ENCODE assay signal across 8 cellular contexts in the genomic region with DNA sequence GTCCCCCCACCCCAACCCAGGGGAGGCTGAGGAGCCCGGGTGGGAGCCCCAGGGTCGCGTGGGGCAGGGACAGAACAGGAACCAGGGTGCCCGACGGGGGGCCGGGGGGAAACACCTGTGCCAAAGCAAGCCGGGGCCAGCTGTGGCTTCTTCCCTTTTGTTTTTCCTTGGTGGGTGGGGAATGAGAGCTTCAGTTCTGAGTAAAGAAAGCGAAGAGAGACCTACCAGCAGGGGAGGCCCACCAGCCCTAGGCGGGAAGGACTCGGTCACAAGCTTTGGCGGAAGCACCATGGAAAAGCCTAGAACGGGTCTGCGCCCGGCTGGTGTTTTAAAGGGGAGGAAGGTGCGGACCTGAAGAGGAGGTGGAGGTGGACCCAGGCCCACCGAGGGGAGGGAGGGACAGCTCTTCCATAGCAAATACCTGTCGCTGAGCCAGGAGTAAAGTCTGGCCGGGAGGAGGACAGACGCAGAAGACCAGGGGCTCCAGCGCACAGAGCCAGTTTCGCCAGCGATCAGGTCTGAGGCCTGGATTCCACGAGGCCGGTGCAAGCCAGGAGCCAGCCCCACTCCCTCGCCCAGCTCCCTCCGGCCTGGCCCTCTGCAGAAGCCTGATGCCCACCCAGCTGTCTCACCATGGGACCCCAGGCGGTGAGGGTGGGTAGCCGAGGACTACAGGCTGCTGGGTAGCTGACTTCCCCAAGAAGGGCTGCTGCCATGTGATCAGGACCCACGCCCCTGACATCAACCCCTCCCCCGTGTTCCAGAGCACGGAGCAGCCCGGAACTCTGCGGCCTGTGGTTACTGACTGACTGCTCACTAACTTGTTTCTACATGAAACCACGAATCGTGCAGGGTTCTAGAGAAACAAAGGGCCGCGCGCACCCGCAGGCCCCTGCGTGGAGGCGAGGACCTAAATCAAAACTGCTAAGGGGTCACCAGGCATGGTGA. TPM values are rescaled to one million over a fixed set of nuclear protein-coding genes. Genes with fewer than 3 reads are reported as not detected.
DNase-seq lines count a peak whose midpoint lies in the region; ATAC-seq and TF ChIP-seq lines count a peak whose summit lies in the region.

No MANE protein-coding gene starts in this region.

- DNase-seq in OCI-M1 (lab: John Stamatoyannopoulos, UW) (peak; percentile 95), glomerular visceral epithelial cell (ENCODE audit: extremely low spot score) (peak; percentile 59), posterior vena cava (ENCODE audit: low spot score) (peak; percentile 95), uterus (peak; percentile 45 to 58), hepatic stellate cell (ENCODE audit: low spot score) (no peak)
- peak; percentile 73 for DNase-seq in activated T-helper 9 cell treated with anti-CD3 and anti-CD28 coated beads, Interleukin-2, amount 50 U/mL, for 16 hours (ENCODE audit: low read depth)

- TF ChIP-seq CTCF in uterus (IDR thresholded peaks at IDR 0.05), result peak in 2 of 4 experiments; percentile 11 to 28

- peaks cover 4 to 44% of the 10 kb centered on the region in 2 donors for H3K4me1 ChIP-seq in uterus

- intact Hi-C loops in posterior vena cava (cut with DNase I) (no loop called here), uterus (cut with DNase I; ENCODE audit: low total_unique reads) (no loop called here)

- TF ChIP-seq POLR2A in uterus (IDR thresholded peaks at IDR 0.05), result no peak

- ATAC-seq in GM18499 (IDR thresholded peaks at IDR 0.05; ENCODE audit: insufficient read depth, unreplicated experiment) (peak; percentile 54), HG02798 (IDR thresholded peaks at IDR 0.05; ENCODE audit: poor library complexity, unreplicated experiment) (peak; percentile 68)

- H3K27me3 ChIP-seq in uterus, result no peaks in the 10 kb centered on the region

- H3K27ac ChIP-seq in uterus, result peak overlapping the region; percentile 95 to 99

- no peaks in the 10 kb centered on the region for H3K36me3 ChIP-seq in uterus

- peak overlapping the region; percentile 80 to 99 for H3K4me3 ChIP-seq in uterus

- no peaks in the 10 kb centered on the region for H3K9me3 ChIP-seq in uterus

RNA-seq across cellular contexts. Expression of a gene that starts 0.8 kb away (rescaled TPM):
- total RNA-seq in posterior vena cava (100 to 1,000 TPM; 150 to 160 TPM), uterus (100 to 1,000 TPM in 2 of 4 donors, 10 to 100 TPM in 2; 67.6 to 136 (median 99.5) TPM)

RNA-seq across cellular contexts. Expression of a gene that starts 57.6 kb away (rescaled TPM):
- 10 to 100 TPM; 21.2 to 22.2 TPM for total RNA-seq in posterior vena cava
- 10 to 100 TPM in 3 of 4 donors, 1 to 10 TPM in 1; 8.5 to 43.6 (median 34.6) TPM for total RNA-seq in uterus
